Comparison of ENCODE assay signal across 8 cellular contexts in genomic region chr6:24402697-24403500, GRCh38. TPM values are rescaled to one million over a fixed set of nuclear protein-coding genes. Genes with fewer than 3 reads are reported as not detected.
A peak's percentile ranks its signal among the peaks of the same experiment; 100 is the strongest.
DNase-seq lines count a peak whose midpoint lies in the region; ATAC-seq and TF ChIP-seq lines count a peak whose summit lies in the region.

A gene with protein sequence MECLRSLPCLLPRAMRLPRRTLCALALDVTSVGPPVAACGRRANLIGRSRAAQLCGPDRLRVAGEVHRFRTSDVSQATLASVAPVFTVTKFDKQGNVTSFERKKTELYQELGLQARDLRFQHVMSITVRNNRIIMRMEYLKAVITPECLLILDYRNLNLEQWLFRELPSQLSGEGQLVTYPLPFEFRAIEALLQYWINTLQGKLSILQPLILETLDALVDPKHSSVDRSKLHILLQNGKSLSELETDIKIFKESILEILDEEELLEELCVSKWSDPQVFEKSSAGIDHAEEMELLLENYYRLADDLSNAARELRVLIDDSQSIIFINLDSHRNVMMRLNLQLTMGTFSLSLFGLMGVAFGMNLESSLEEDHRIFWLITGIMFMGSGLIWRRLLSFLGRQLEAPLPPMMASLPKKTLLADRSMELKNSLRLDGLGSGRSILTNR (plus strand): TSS chr6:24402936. CDS start chr6:24403047, 111 bp downstream.

- intact Hi-C loops in left cardiac atrium (cut with DNase I): no loop called here
- intact Hi-C loops in upper lobe of right lung (cut with DNase I): no loop called here

- H3K4me1 Mint-ChIP-seq in T-helper 1 cell treated with Interleukin-12 subunit alpha and Interleukin-12 subunit beta and Interleukin-4 antibody, amounts not matched to agents 30 μg/mL and 1 μg/mL, for 36 hours (ENCODE audit: low read depth): peaks cover 21% of the 10 kb centered on the region
- peaks cover 40% of the 10 kb centered on the region for H3K4me1 Mint-ChIP-seq in progenitor cell of endocrine pancreas (ENCODE audit: low read depth)

- H3K4me3 ChIP-seq in upper lobe of right lung: peak within 1 kb of the TSS; percentile 88

- no peaks in the 10 kb centered on the region for H3K9me3 Mint-ChIP-seq in T-helper 1 cell treated with Interleukin-12 subunit alpha and Interleukin-12 subunit beta and Interleukin-4 antibody, amounts not matched to agents 30 μg/mL and 1 μg/mL, for 36 hours
- no peaks in the 10 kb centered on the region for H3K9me3 Mint-ChIP-seq in progenitor cell of endocrine pancreas (ENCODE audit: low read depth)

- H3K4me1 ChIP-seq in upper lobe of right lung: peaks cover 8% of the 10 kb centered on the region

- no peaks in the 10 kb centered on the region for H3K27me3 ChIP-seq in upper lobe of right lung

- peaks cover 28% of the 10 kb centered on the region for H3K27me3 Mint-ChIP-seq in T-helper 1 cell treated with Interleukin-12 subunit alpha and Interleukin-12 subunit beta and Interleukin-4 antibody, amounts not matched to agents 30 μg/mL and 1 μg/mL, for 36 hours (ENCODE audit: low read depth)
- no peaks in the 10 kb centered on the region for H3K27me3 Mint-ChIP-seq in progenitor cell of endocrine pancreas

- peak within 1 kb of the TSS; percentile 90 for H3K4me3 Mint-ChIP-seq in T-helper 1 cell treated with Interleukin-12 subunit alpha and Interleukin-12 subunit beta and Interleukin-4 antibody, amounts not matched to agents 30 μg/mL and 1 μg/mL, for 36 hours
- peak within 1 kb of the TSS; percentile 93 for H3K4me3 Mint-ChIP-seq in progenitor cell of endocrine pancreas (ENCODE audit: low read depth)

- in situ Hi-C loops in GM13977 (cut with MboI; ENCODE audit: low pct_unique_long_range_greater_than_20kb, low sequenced_read_pairs, unreplicated experiment): no loop called here

- peaks cover 21% of the 10 kb centered on the region for H3K36me3 ChIP-seq in upper lobe of right lung

- H3K27ac ChIP-seq in upper lobe of right lung: peak within 1 kb of the TSS; percentile 83

- H3K27ac Mint-ChIP-seq in T-helper 1 cell treated with Interleukin-12 subunit alpha and Interleukin-12 subunit beta and Interleukin-4 antibody, amounts not matched to agents 30 μg/mL and 1 μg/mL, for 36 hours: peak within 1 kb of the TSS; percentile 31
- H3K27ac Mint-ChIP-seq in progenitor cell of endocrine pancreas: peak within 1 kb of the TSS; percentile 92

- TF ChIP-seq CTCF in GM13977 (IDR thresholded peaks at IDR 0.05; ENCODE audit: extremely low read depth, insufficient read depth, missing control alignments): no peak
- TF ChIP-seq CTCF in progenitor cell of endocrine pancreas (IDR thresholded peaks at IDR 0.05; ENCODE audit: unreplicated experiment): no peak
- no peak for TF ChIP-seq CTCF in upper lobe of right lung (IDR thresholded peaks at IDR 0.05)

- H3K9me3 ChIP-seq in upper lobe of right lung: no peaks in the 10 kb centered on the region

- ATAC-seq in HG02798 (IDR thresholded peaks at IDR 0.05; ENCODE audit: poor library complexity, unreplicated experiment) (peak; percentile 98), left cardiac atrium (peak; percentile 99 to 100), upper lobe of right lung (peak; percentile 100)

- H3K36me3 Mint-ChIP-seq in T-helper 1 cell treated with Interleukin-12 subunit alpha and Interleukin-12 subunit beta and Interleukin-4 antibody, amounts not matched to agents 30 μg/mL and 1 μg/mL, for 36 hours (ENCODE audit: low read depth): peaks cover 6% of the 10 kb centered on the region
- H3K36me3 Mint-ChIP-seq in progenitor cell of endocrine pancreas (ENCODE audit: insufficient read depth): peaks cover 4% of the 10 kb centered on the region

- DNase-seq in GM13977 (ENCODE audit: low spot score) (peak; percentile 88), NCI-H1417 treated with DMSO at 0.1 percent for 48 hours (lab: John Stamatoyannopoulos, UW) (peak; percentile 78), amniotic stem cell (lab: John Stamatoyannopoulos, UW) (peak; percentile 14), left cardiac atrium (peak; percentile 89), progenitor cell of endocrine pancreas (ENCODE audit: low spot score, unreplicated experiment) (peak; percentile 72), upper lobe of right lung (peak; percentile 95)

RNA-seq across cellular contexts. Expression of the gene that starts here (rescaled TPM):
- total RNA-seq in left cardiac atrium (10 to 100 TPM; 32.8 to 43.4 TPM), progenitor cell of endocrine pancreas (49.4 and 57.6 TPM in 2 replicates), upper lobe of right lung (21.3 TPM)

Comparison
In these comparisons a context has a peak if more than half of its experiments do, and no peak if none do; other contexts are left out.
1. Peak in every context shown above with its lines: DNase-seq, ATAC-seq, H3K4me3 ChIP-seq and H3K27ac ChIP-seq.
2. DNase-seq: peak in every context shown above with its lines; median percentile 95 in upper lobe of right lung; 89 in left cardiac atrium; 88 in GM13977; 78 in NCI-H1417 treated with DMSO at 0.1 percent for 48 hours; 72 in progenitor cell of endocrine pancreas; 14 in amniotic stem cell.